In the genomic region with DNA sequence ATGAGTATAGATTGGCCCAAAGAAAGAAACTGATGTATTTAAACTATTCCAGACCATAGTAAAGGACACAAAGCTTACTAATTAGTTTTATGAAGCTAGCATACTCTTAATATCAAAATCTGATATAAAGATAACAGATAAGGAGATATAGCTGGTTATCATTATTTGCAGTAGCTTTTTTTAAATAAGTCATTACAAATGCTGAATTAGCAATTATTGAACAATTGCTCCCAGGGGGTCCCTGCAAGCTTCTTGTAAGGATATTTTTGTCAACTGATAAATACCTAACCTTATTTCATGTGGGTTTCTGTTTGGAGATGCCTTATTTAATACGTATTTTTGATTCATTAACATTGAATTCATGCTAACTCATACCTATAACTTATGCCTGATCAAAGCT, we compare ENCODE assay signal across 8 cellular contexts.
"Had no signal": no experiment of that assay in that cellular context is flagged by ENCODE, and none has a peak within 500 bp of the region (broad histone marks: within the 10 kb centered on the region; RNA-seq: fewer than 3 reads in every experiment).

No MANE protein-coding gene starts in this region.

- H3K27ac ChIP-seq: GM23248, HL-60 had no signal

- H2AFZ ChIP-seq: GM23248 had no signal

- H3K36me3 ChIP-seq: HAP-1 had no signal

- DNase-seq: GM23248, GOT3, H7, HFFc6, KG1 had no signal

- ATAC-seq: HCT116 had no signal

- H3K4me3 ChIP-seq: GM23248, HAP-1 had no signal

- H3K9ac ChIP-seq: GM23248 had no signal

- H3K9me3 ChIP-seq: HAP-1 had no signal

- H3K4me1 ChIP-seq: HAP-1 had no signal
